In genomic region chr22:40156001-40156516, GRCh38 we compare ENCODE assay signal across 8 cellular contexts. TPM values are rescaled to one million over a fixed set of nuclear protein-coding genes. Genes with fewer than 3 reads are reported as not detected.
DNase-seq lines count a peak whose midpoint lies in the region; TF ChIP-seq lines count a peak whose summit lies in the region.

No MANE protein-coding gene starts in this region.

- DNase-seq in NCI-H2227 (lab: John Stamatoyannopoulos, UW; ENCODE audit: unreplicated experiment) (peak; percentile 1), NCI-H2227 treated with DMSO at 0.1 percent for 48 hours (lab: John Stamatoyannopoulos, UW) (no peak), NCI-H2107 (lab: John Stamatoyannopoulos, UW) (peak; percentile 64), adrenal gland (peak in 4 of 7 donors; percentile 31 to 58 (median 42)), kidney tubule cell (ENCODE audit: low spot score) (peak; percentile 77), D341Med (ENCODE audit: low spot score) (no peak), retina (no peak)
- no peak for DNase-seq in activated effector memory CD4-positive, alpha-beta T cell treated with anti-CD3 and anti-CD28 coated beads, Interleukin-2, amount 50 U/mL, for 16 hours

- no peak for TF ChIP-seq POLR2A in adrenal gland (IDR thresholded peaks at IDR 0.05)

- H3K36me3 ChIP-seq in adrenal gland (replicated peaks in 1 of 2) = no peaks in the 10 kb centered on the region

- H3K27ac ChIP-seq in adrenal gland = peak overlapping the region in 2 of 5 donors; percentile 31 to 49

- no peak overlapping the region for H3K4me3 ChIP-seq in adrenal gland

- peaks cover 0 to 8% of the 10 kb centered on the region in 2 donors for H3K4me1 ChIP-seq in adrenal gland (replicated peaks in 1 of 2)

- peak in 4 of 6 experiments; percentile 29 to 41 (median 30) for TF ChIP-seq CTCF in adrenal gland (IDR thresholded peaks at IDR 0.05)

- 44 to 49% (median 46%) methylated on average over 7 of the region's 7 CpGs for WGBS in adrenal gland, 4 donors

- H3K27me3 ChIP-seq in adrenal gland = no peaks in the 10 kb centered on the region

- intact Hi-C loops in adrenal gland (cut with DNase I) = no loop called here

- H3K9me3 ChIP-seq in adrenal gland (replicated peaks in 1 of 3) = no peaks in the 10 kb centered on the region

RNA-seq across cellular contexts. Expression of gene TNRC6B, which starts 21.7 kb away (rescaled TPM):
- 10 to 100 TPM; 28.3 to 57.6 (median 39.4) TPM for total RNA-seq in adrenal gland
- polyA plus RNA-seq in adrenal gland = 10 to 100 TPM in 1 of 3 donors, 1 to 10 TPM in 2; 2.8 to 16.4 (median 8.9) TPM

Comparison
In these comparisons a context has a peak if more than half of its experiments do, and no peak if none do; other contexts are left out.
1. DNase-seq: peak in NCI-H2227 (single experiment), NCI-H2107 (single experiment), adrenal gland (4 of 7) and kidney tubule cell (single experiment); none in NCI-H2227 treated with DMSO at 0.1 percent for 48 hours (single experiment), activated effector memory CD4-positive, alpha-beta T cell treated with anti-CD3 and anti-CD28 coated beads, Interleukin-2, amount 50 U/mL, for 16 hours (single experiment), D341Med (single experiment) and retina (single experiment).